ENCODE assay signal across 8 cellular contexts in the genomic region with DNA sequence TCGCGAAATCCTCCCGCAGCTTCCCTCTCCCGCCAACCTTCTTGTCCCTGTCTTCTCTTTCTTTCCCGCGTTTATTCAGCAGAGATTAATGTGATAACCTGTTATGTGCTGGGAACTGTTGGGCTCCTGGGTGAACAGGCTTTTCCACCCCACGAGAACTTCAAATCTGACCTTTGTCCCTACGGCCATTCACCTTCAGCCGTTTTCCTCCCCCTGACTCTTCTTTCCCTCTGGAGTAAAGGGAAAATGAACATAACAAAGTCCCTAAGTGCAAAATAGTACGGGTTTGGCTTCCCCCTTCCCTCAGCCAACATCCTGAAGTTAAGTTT. TPM values are rescaled to one million over a fixed set of nuclear protein-coding genes. Genes with fewer than 3 reads are reported as not detected.
DNase-seq lines count a peak whose midpoint lies in the region; ATAC-seq and TF ChIP-seq lines count a peak whose summit lies in the region.

No MANE protein-coding gene starts in this region.

- H3K9ac ChIP-seq in parathyroid adenoma: peak overlapping the region; percentile 74

- H3K4me1 ChIP-seq in parathyroid adenoma: peaks cover 4% of the 10 kb centered on the region

- H3K4me2 ChIP-seq in parathyroid adenoma (ENCODE audit: low read length): peak overlapping the region; percentile 98

- no peaks in the 10 kb centered on the region for H3K36me3 ChIP-seq in parathyroid adenoma (ENCODE audit: control insufficient read depth, insufficient read depth, low read length)

- H2AFZ ChIP-seq in parathyroid adenoma: peak overlapping the region; percentile 99

- H3K27me3 ChIP-seq in parathyroid adenoma (ENCODE audit: control insufficient read depth, insufficient read depth, low read length): no peaks in the 10 kb centered on the region

- H3K4me3 ChIP-seq in AG09309 (ENCODE audit: control insufficient read depth, low read depth, low read length) (peak overlapping the region; percentile 56), fibroblast of the aortic adventitia (ENCODE audit: low read depth, low read length) (peak overlapping the region; percentile 69), parathyroid adenoma (ENCODE audit: low read depth, low read length) (peak overlapping the region; percentile 87)

- no peaks in the 10 kb centered on the region for H3K9me3 ChIP-seq in parathyroid adenoma (ENCODE audit: control insufficient read depth, low read length)

- H3K79me2 ChIP-seq in parathyroid adenoma: no peaks in the 10 kb centered on the region

- DNase-seq in AG09309 (ENCODE audit: low read depth) (no peak), fibroblast of the aortic adventitia (ENCODE audit: low read depth) (peak; percentile 11), activated gamma-delta T cell treated with Interleukin-2 at 50 U/mL for 16 hours (no peak)
- no peak for DNase-seq in stimulated activated CD4-positive, alpha-beta T cell treated with anti-CD3 and anti-CD28 coated beads, Interleukin-12 subunit alpha, Interleukin-12 subunit beta, amount 100 ng/mL, for 4 hours

- TF ChIP-seq CTCF in AG09309 (IDR thresholded peaks at IDR 0.05; ENCODE audit: control insufficient read depth, insufficient read depth, low read depth, low read length, missing control alignments): no peak
- TF ChIP-seq CTCF in fibroblast of the aortic adventitia (IDR thresholded peaks at IDR 0.05; ENCODE audit: insufficient read depth, low read length): no peak
- no peak for TF ChIP-seq CTCF in parathyroid adenoma (IDR thresholded peaks at IDR 0.05)

- H3K27ac ChIP-seq in parathyroid adenoma: peak overlapping the region; percentile 87

- peak; percentile 18 for ATAC-seq in GM21381 (IDR thresholded peaks at IDR 0.05; ENCODE audit: unreplicated experiment)
- ATAC-seq in SK-N-SH treated with all-trans-retinoic acid at 6 μM for 48 hours: peak; percentile 1; the same call in 2 of the 3 replicates
- ATAC-seq in GM19397 (IDR thresholded peaks at IDR 0.05; ENCODE audit: unreplicated experiment): no peak

TF ChIP-seq in SK-N-SH treated with all-trans-retinoic acid at 6 μM for 48 hours, 23 proteins besides CTCF, POLR2A, EP300 and RAD21:
- TF ChIP-seq ARNTL (CRISPR knock-in tag; IDR thresholded peaks at IDR 0.05; ENCODE audit: borderline replicate concordance, low read depth) (no peak), ZFP3 (CRISPR knock-in tag; IDR thresholded peaks at IDR 0.05) (no peak), ZNF565 (CRISPR knock-in tag; conservative IDR thresholded peaks at IDR 0.05; ENCODE audit: low read depth) (no peak), BACH2 (CRISPR knock-in tag; IDR thresholded peaks at IDR 0.05; ENCODE audit: borderline replicate concordance) (no peak), OSR1 (CRISPR knock-in tag; IDR thresholded peaks at IDR 0.05) (no peak)
- TF ChIP-seq, protein P1, sequence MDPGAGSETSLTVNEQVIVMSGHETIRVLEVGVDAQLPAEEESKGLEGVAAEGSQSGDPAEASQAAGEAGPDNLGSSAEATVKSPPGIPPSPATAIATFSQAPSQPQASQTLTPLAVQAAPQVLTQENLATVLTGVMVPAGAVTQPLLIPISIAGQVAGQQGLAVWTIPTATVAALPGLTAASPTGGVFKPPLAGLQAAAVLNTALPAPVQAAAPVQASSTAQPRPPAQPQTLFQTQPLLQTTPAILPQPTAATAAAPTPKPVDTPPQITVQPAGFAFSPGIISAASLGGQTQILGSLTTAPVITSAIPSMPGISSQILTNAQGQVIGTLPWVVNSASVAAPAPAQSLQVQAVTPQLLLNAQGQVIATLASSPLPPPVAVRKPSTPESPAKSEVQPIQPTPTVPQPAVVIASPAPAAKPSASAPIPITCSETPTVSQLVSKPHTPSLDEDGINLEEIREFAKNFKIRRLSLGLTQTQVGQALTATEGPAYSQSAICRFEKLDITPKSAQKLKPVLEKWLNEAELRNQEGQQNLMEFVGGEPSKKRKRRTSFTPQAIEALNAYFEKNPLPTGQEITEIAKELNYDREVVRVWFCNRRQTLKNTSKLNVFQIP (CRISPR knock-in tag; IDR thresholded peaks at IDR 0.05; ENCODE audit: borderline replicate concordance, low read depth): no peak

RNA-seq across cellular contexts. Expression of a gene that starts 15.1 kb away (rescaled TPM):
- total RNA-seq in fibroblast of the aortic adventitia (ENCODE audit: low replicate concordance): 83.9 and 134 TPM in 2 replicates

RNA-seq across cellular contexts. Expression of a gene that starts 24.1 kb away (rescaled TPM):
- 4.9 and 11.7 TPM in 2 replicates for total RNA-seq in fibroblast of the aortic adventitia (ENCODE audit: low replicate concordance)
